In genomic region chr1:246554201-246554600, GRCh38 we compare ENCODE assay signal across 18 cellular contexts.
"Had no signal": no experiment of that assay in that cellular context is flagged by ENCODE, and none has a peak within 500 bp of the region (broad histone marks: within the 10 kb centered on the region; RNA-seq: fewer than 3 reads in every experiment).

No MANE protein-coding gene starts in this region.

- DNase-seq: colonic mucosa; cortex of kidney; dermis blood vessel endothelial cell; effector CD4-positive, alpha-beta T cell; effector CD8-positive, alpha-beta T cell; effector memory CD4-positive, alpha-beta T cell; effector memory CD8-positive, alpha-beta T cell; endodermal cell; erythroblast; esophagus squamous epithelium; foreskin fibroblast; foreskin keratinocyte; foreskin melanocyte; gastrocnemius medialis; glutamatergic neuron; head of caudate nucleus; heart left ventricle; heart right ventricle had no signal
